ENCODE assay signal across 8 cellular contexts in the genomic region with DNA sequence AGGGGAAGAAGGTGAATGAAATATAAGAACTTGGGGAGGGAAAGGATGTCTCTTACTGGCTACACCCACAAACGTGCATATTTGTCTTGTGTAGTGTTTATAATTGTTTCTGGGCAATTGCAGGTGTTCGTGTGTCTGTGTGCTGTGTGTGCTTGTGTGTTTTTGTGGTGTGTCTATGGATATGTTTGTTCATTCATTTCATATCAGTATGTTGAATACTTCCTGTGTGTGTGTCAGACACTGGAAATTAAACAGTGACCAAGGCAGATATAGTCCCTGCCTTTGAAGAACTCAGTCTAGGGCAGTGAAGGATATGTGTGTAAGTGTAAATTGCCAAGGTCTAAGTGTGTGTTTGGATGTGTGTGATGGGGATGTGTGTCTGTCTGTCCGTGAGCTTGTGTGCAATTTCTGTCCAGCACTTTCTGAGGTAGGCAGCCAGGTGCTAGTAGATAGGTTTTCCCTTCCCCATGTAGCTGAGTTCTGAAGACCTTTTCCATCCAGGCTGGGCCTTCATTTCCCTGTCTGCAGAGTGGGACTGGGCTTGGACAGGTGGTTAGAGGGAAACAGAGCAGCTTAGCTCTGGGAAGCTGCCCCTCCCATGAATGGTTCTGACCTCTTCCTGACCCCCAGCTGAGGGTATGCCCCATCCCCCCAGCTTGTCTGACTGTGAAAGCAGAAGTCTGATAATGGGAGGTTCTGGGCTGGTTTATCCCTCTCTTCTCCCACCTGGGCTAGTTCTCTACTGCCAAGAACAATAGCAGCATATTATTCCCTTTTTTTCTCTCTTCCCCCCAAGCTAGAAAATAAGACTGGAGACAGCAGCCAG. TPM values are rescaled to one million over a fixed set of nuclear protein-coding genes. Genes with fewer than 3 reads are reported as not detected.
DNase-seq lines count a peak whose midpoint lies in the region; ATAC-seq and FAIRE-seq lines count a peak whose summit lies in the region.

No MANE protein-coding gene starts in this region.

- H3K36me3 ChIP-seq in HUES48 (ENCODE audit: control insufficient read depth, insufficient read depth, low read length) (peaks cover 37% of the 10 kb centered on the region), mesodermal cell (ENCODE audit: control insufficient read depth, insufficient read depth, low read length) (peaks cover 33% of the 10 kb centered on the region)

- intact Hi-C loops in Right ventricle myocardium inferior (cut with DNase I) = loop anchor here (10.0 kb wide), 1 partner anchor 198 kb away; a partner anchor contains a TSS

- H3K27ac Mint-ChIP-seq in activated T-helper 17 cell treated with anti-CD3 and anti-CD28 coated beads, Interleukin-2, amount 50 U/mL, for 72 hours = peak overlapping the region; percentile 21

- H3K4me1 Mint-ChIP-seq in activated T-helper 17 cell treated with anti-CD3 and anti-CD28 coated beads, Interleukin-2, amount 50 U/mL, for 72 hours = peaks cover 13% of the 10 kb centered on the region

- H3K27ac ChIP-seq in HUES48 (ENCODE audit: low read depth, low read length) (peak overlapping the region; percentile 95), mesodermal cell (ENCODE audit: low read depth, low read length, severe bottlenecking) (peak overlapping the region; percentile 75)

- ATAC-seq in activated T-helper 17 cell treated with anti-CD3 and anti-CD28 coated beads, Interleukin-2, amount 50 U/mL, for 72 hours (replicated peaks) = no peak
- ATAC-seq in GM18861 (IDR thresholded peaks at IDR 0.05; ENCODE audit: unreplicated experiment) = no peak
- ATAC-seq in Right ventricle myocardium inferior = no peak

- H3K4me3 ChIP-seq in HUES48 (ENCODE audit: low read depth, low read length) = peak overlapping the region; percentile 57
- no peak overlapping the region for H3K4me3 ChIP-seq in mesodermal cell (ENCODE audit: extremely low read depth, insufficient read depth, low read length, poor library complexity, severe bottlenecking)

- H3K9ac ChIP-seq in HUES48 (ENCODE audit: low read depth, low read length) = no peak overlapping the region

- WGBS in mesodermal cell (ENCODE audit: insufficient coverage in 2 of 2), 2 experiments = 40 to 89% methylated on average over 1 to 2 of the region's 3 CpGs

- H3K27me3 ChIP-seq in HUES48 (ENCODE audit: control insufficient read depth, insufficient read depth, low read length) = no peaks in the 10 kb centered on the region

- peak; percentile 77 for DNase-seq in ELF-1 (ENCODE audit: low read depth, low spot score)
- no peak for DNase-seq in Right ventricle myocardium inferior (ENCODE audit: missing footprints)
- DNase-seq in HTR-8/SVneo (ENCODE audit: insufficient read length, low spot score) = no peak
- DNase-seq in SHP77 (lab: John Stamatoyannopoulos, UW) = no peak

- H3K9me3 ChIP-seq in HUES48 (ENCODE audit: control insufficient read depth, insufficient read depth, low read length) (no peaks in the 10 kb centered on the region), mesodermal cell (ENCODE audit: control insufficient read depth, low read length) (no peaks in the 10 kb centered on the region)

- H3K4me1 ChIP-seq in HUES48 (ENCODE audit: control insufficient read depth, insufficient read depth, low read length) (peaks cover 39% of the 10 kb centered on the region), mesodermal cell (ENCODE audit: control insufficient read depth, insufficient read depth, low read length, poor library complexity, severe bottlenecking) (peaks cover 27% of the 10 kb centered on the region)

- H3K27me3 Mint-ChIP-seq in activated T-helper 17 cell treated with anti-CD3 and anti-CD28 coated beads, Interleukin-2, amount 50 U/mL, for 72 hours = no peaks in the 10 kb centered on the region

- peaks cover 41% of the 10 kb centered on the region for H3K36me3 Mint-ChIP-seq in activated T-helper 17 cell treated with anti-CD3 and anti-CD28 coated beads, Interleukin-2, amount 50 U/mL, for 72 hours (ENCODE audit: low read depth)

- H3K4me3 Mint-ChIP-seq in activated T-helper 17 cell treated with anti-CD3 and anti-CD28 coated beads, Interleukin-2, amount 50 U/mL, for 72 hours = no peak overlapping the region

- no peak for FAIRE-seq in HTR-8/SVneo (lab: Jason Lieb, UNC)

- no peaks in the 10 kb centered on the region for H3K9me3 Mint-ChIP-seq in activated T-helper 17 cell treated with anti-CD3 and anti-CD28 coated beads, Interleukin-2, amount 50 U/mL, for 72 hours

RNA-seq across cellular contexts. Expression of a gene that starts 3.8 kb away (rescaled TPM):
- total RNA-seq in activated T-helper 17 cell treated with anti-CD3 and anti-CD28 coated beads, Interleukin-2, amount 50 U/mL, for 72 hours = 10 to 100 TPM; 29.5 to 34.9 TPM
- polyA plus RNA-seq in mesodermal cell (2013, experiment 1 of 2) = 17.4 TPM
- polyA plus RNA-seq in mesodermal cell (2013, experiment 2 of 2) = 15.5 TPM
- total RNA-seq in Right ventricle myocardium inferior = 17.5 TPM

RNA-seq across cellular contexts. Expression of a gene that starts 44.1 kb away (rescaled TPM):
- total RNA-seq in activated T-helper 17 cell treated with anti-CD3 and anti-CD28 coated beads, Interleukin-2, amount 50 U/mL, for 72 hours = 10 to 100 TPM; 32.1 to 36.8 TPM
- 14.2 TPM for polyA plus RNA-seq in mesodermal cell (2013, experiment 1 of 2)
- 8.5 TPM for polyA plus RNA-seq in mesodermal cell (2013, experiment 2 of 2)
- total RNA-seq in Right ventricle myocardium inferior = 12.0 TPM
